In genomic region chr7:150986099-150986512, GRCh38 we compare ENCODE assay signal across 1 cellular context.
TF ChIP-seq lines count a peak whose summit lies in the region.

No MANE protein-coding gene starts in this region.

TF ChIP-seq in endothelial cell of umbilical vein, 7 proteins besides CTCF, POLR2A, EP300 and RAD21:
- TF ChIP-seq FOS (IDR thresholded peaks at IDR 0.05; ENCODE audit: borderline replicate concordance, insufficient read depth, low read length): no peak
- no peak for TF ChIP-seq MAX (IDR thresholded peaks at IDR 0.05; ENCODE audit: insufficient read depth, insufficient read length)
- TF ChIP-seq EZH2 (IDR thresholded peaks at IDR 0.05; ENCODE audit: borderline replicate concordance, low read depth, low read length, severe bottlenecking): no peak
- TF ChIP-seq MYC (IDR thresholded peaks at IDR 0.05; ENCODE audit: low read depth, low read length): no peak
- TF ChIP-seq GATA2 (IDR thresholded peaks at IDR 0.05; ENCODE audit: insufficient read depth, insufficient read length, low read depth, low read length): no peak
- TF ChIP-seq JUN (IDR thresholded peaks at IDR 0.05; ENCODE audit: borderline replicate concordance, insufficient read depth, insufficient read length, low read depth): no peak
- no peak for TF ChIP-seq POLR2AphosphoS5 (IDR thresholded peaks at IDR 0.05; ENCODE audit: insufficient read depth, low read depth, low read length)
